Comparison of ENCODE assay signal across 10 cellular contexts in the genomic region with DNA sequence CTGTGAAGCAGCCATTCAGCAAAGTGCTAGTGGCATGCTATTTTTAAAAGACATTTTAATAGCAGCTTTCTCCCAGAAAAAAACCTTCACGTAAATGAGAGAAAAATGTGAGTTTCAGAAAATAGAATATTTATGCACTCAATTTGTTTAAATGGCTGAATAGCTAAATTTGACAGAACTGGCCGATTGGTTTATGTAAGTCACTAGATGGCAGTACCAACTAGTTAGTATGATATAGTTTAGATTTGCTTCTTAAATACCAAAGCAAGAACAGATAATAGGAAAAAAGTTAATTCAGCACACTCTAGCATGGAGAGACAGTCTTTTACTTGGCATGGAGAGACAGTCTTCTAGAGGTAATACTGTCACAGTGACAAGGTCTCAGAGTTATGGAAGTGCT.
A peak's percentile ranks its signal among the peaks of the same experiment; 100 is the strongest.
DNase-seq lines count a peak whose midpoint lies in the region; ATAC-seq and TF ChIP-seq lines count a peak whose summit lies in the region.
"Had no signal": no experiment of that assay in that cellular context is flagged by ENCODE, and none has a peak within 500 bp of the region (broad histone marks: within the 10 kb centered on the region; RNA-seq: fewer than 3 reads in every experiment).

No MANE protein-coding gene starts in this region.

- no peak overlapping the region for H3K27ac Mint-ChIP-seq in activated naive CD4-positive, alpha-beta T cell treated with anti-CD3 and anti-CD28 coated beads, Interleukin-2, amount 50 U/mL, for 72 hours
- H3K27ac Mint-ChIP-seq: activated CD8-positive, alpha-beta T cell treated with anti-CD3 and anti-CD28 coated beads for 36 hours had no signal

- intact Hi-C loops in HCT116 (cut with micrococcal nuclease), result no loop called here

- RAD21 ChIA-PET in HCT116 (lab: Charles Lee; ENCODE audit: low non-redundant PET in 1 of 2, low total read pairs in 2 of 2, uncharacterized antibody in 2 of 2, unreplicated experiment in 2 of 2), result no interaction called here

- no peak overlapping the region for H2AFZ ChIP-seq in HCT116 (ENCODE audit: low read depth, low read length, poor library complexity, severe bottlenecking)
- H2AFZ ChIP-seq in SK-N-SH (ENCODE audit: low read depth), result no peak overlapping the region

- no peaks in the 10 kb centered on the region for H3K36me3 Mint-ChIP-seq in activated naive CD4-positive, alpha-beta T cell treated with anti-CD3 and anti-CD28 coated beads, Interleukin-2, amount 50 U/mL, for 72 hours

- no peak overlapping the region for H3K4me3 ChIP-seq in HCT116 (replicated peaks in 1 of 2; ENCODE audit: low read depth in 1 of 2, low read length in 2 of 2)
- no peak overlapping the region for H3K4me3 ChIP-seq in SK-N-SH (ENCODE audit: low read depth in 2 of 2, low read length in 1 of 2)

- no peak overlapping the region for H3K9ac ChIP-seq in HCT116 (ENCODE audit: low read length)
- no peak overlapping the region for H3K9ac ChIP-seq in SK-N-SH

- H3K79me2 ChIP-seq in HCT116 (ENCODE audit: insufficient read depth, low read length) (no peaks in the 10 kb centered on the region), SK-N-SH (ENCODE audit: insufficient read depth) (no peaks in the 10 kb centered on the region)

- H3K4me1 ChIP-seq in HCT116 (ENCODE audit: control insufficient read depth in 1 of 2, insufficient read depth in 2 of 2, low read length in 2 of 2), result no peaks in the 10 kb centered on the region
- no peaks in the 10 kb centered on the region; a peak in 1 of 4 replicates for H3K4me1 ChIP-seq in SK-N-SH (ENCODE audit: control insufficient read depth in 1 of 2, insufficient read depth in 2 of 2, low read depth in 1 of 2, low read length in 1 of 2)

- H3K4me2 ChIP-seq in HCT116 (ENCODE audit: low read length) (no peak overlapping the region), SK-N-SH (no peak overlapping the region)

- H3K27me3 ChIP-seq in HCT116 (ENCODE audit: insufficient read depth, low read length) (no peaks in the 10 kb centered on the region), SK-N-SH (ENCODE audit: insufficient read depth) (no peaks in the 10 kb centered on the region)

- CTCF ChIA-PET in HCT116 (lab: Charles Lee) (interaction anchor here (1.0 kb wide), 2 partner anchors 8 to 321 kb away, joined by 3 read pairs; no protein-coding TSS in a partner anchor), SK-N-SH (lab: Yijun Ruan, JAX) (interaction anchor here (0.6 to 1.3 kb wide), 4 partner anchors 13 to 316 kb away, joined by 3 to 4 read pairs (median 4); no protein-coding TSS in a partner anchor)

- no TSS peak for BruUV-seq in HCT116 (replicated peaks; lab: Mats Ljungman, UMichigan)

- no peaks in the 10 kb centered on the region for H3F3A ChIP-seq in SK-N-SH (replicated peaks; ENCODE audit: insufficient read depth)

- no peak for TF ChIP-seq EP300 in SK-N-SH (IDR thresholded peaks at IDR 0.05; ENCODE audit: borderline replicate concordance in 1 of 2, low read depth in 1 of 2, low read length in 1 of 2)

- DNase-seq in Ammon's horn (ENCODE audit: low spot score) (peak; percentile 7), HCT116 (ENCODE audit: low read depth, low spot score) (peak; percentile 7), SK-N-SH (no peak), glomerular visceral epithelial cell (ENCODE audit: extremely low spot score) (peak; percentile 6), MV-4-11 (lab: John Stamatoyannopoulos, UW) (no peak)
- no peak for DNase-seq in activated naive CD4-positive, alpha-beta T cell treated with anti-CD3 and anti-CD28 coated beads, Interleukin-2, amount 50 U/mL, for 72 hours (ENCODE audit: low spot score in 2 of 2)
- DNase-seq: activated CD8-positive, alpha-beta T cell treated with anti-CD3 and anti-CD28 coated beads for 36 hours; NCI-H345 had no signal

- ATAC-seq in HCT116 (peak; percentile 38; the same call in 1 of the 2 replicates), HG02884 (IDR thresholded peaks at IDR 0.05; ENCODE audit: unreplicated experiment) (no peak), HG02840 (IDR thresholded peaks at IDR 0.05; ENCODE audit: low FRiP score, unreplicated experiment) (no peak)
- ATAC-seq in activated naive CD4-positive, alpha-beta T cell treated with anti-CD3 and anti-CD28 coated beads, Interleukin-2, amount 50 U/mL, for 72 hours, result no peak
- ATAC-seq: activated CD8-positive, alpha-beta T cell treated with anti-CD3 and anti-CD28 coated beads for 36 hours had no signal

- H4K20me1 ChIP-seq in HCT116 (ENCODE audit: insufficient read depth) (no peaks in the 10 kb centered on the region), SK-N-SH (ENCODE audit: insufficient read depth) (no peaks in the 10 kb centered on the region)

- H3K9me3 Mint-ChIP-seq in activated naive CD4-positive, alpha-beta T cell treated with anti-CD3 and anti-CD28 coated beads, Interleukin-2, amount 50 U/mL, for 72 hours, result peaks cover 0 to 4% of the 10 kb centered on the region in 2 donors

- TF ChIP-seq RAD21 in HCT116 (IDR thresholded peaks at IDR 0.05; ENCODE audit: low read depth) (peak; percentile 51), SK-N-SH (IDR thresholded peaks at IDR 0.05; ENCODE audit: low read length) (peak; percentile 50)

- no peaks in the 10 kb centered on the region for H3K36me3 ChIP-seq in HCT116 (ENCODE audit: control insufficient read depth in 1 of 2, insufficient read depth in 2 of 2, low read length in 2 of 2)
- H3K36me3 ChIP-seq in SK-N-SH (replicated peaks in 1 of 2; ENCODE audit: control insufficient read depth in 1 of 2, insufficient read depth in 2 of 2, low read length in 1 of 2), result no peaks in the 10 kb centered on the region

- H3K9me3 ChIP-seq in HCT116 (ENCODE audit: control insufficient read depth in 1 of 2, insufficient read depth in 1 of 2, low read depth in 1 of 2, low read length in 2 of 2) (no peaks in the 10 kb centered on the region), SK-N-SH (no peaks in the 10 kb centered on the region)

- H3K27ac ChIP-seq in HCT116 (ENCODE audit: low read depth, low read length) (no peak overlapping the region), SK-N-SH (ENCODE audit: low read depth in 2 of 2, low read length in 1 of 2) (no peak overlapping the region)

- TF ChIP-seq POLR2A in HCT116 (IDR thresholded peaks at IDR 0.05; ENCODE audit: borderline replicate concordance, extremely low read depth, insufficient read depth, insufficient read length), result no peak

- POLR2A ChIA-PET in HCT116 (lab: Charles Lee) (no interaction called here), SK-N-SH (lab: Yijun Ruan, JAX) (no interaction called here)

- 23% methylated on average over 2 of the region's 2 CpGs for WGBS in SK-N-SH (ENCODE audit: low lambda C conversion rate)

- H3K9me2 ChIP-seq in HCT116 (ENCODE audit: insufficient read depth) (no peaks in the 10 kb centered on the region), SK-N-SH (no peaks in the 10 kb centered on the region)

- peak; percentile 20 to 48 (median 26); a peak in 3 of 6 replicates for TF ChIP-seq CTCF in HCT116 (IDR thresholded peaks at IDR 0.05 in 2 of 3, conservative IDR thresholded peaks at IDR 0.05 in 1 of 3; ENCODE audit: borderline replicate concordance in 1 of 3, insufficient read depth in 1 of 3, low read depth in 2 of 3, low read length in 2 of 3)
- peak; percentile 57 for TF ChIP-seq CTCF in SK-N-SH (IDR thresholded peaks at IDR 0.05)

TF ChIP-seq in HCT116, 20 proteins besides CTCF, POLR2A, EP300 and RAD21 (continues in another document):
- TF ChIP-seq TCF7L2 (IDR thresholded peaks at IDR 0.05; ENCODE audit: borderline replicate concordance, extremely low read depth, insufficient read depth, insufficient read length) (no peak), CBX3 (IDR thresholded peaks at IDR 0.05; ENCODE audit: low read depth) (no peak), EZH2phosphoT487 (IDR thresholded peaks at IDR 0.05; ENCODE audit: borderline replicate concordance) (no peak), ATF3 (IDR thresholded peaks at IDR 0.05) (no peak), POLR2AphosphoS5 (IDR thresholded peaks at IDR 0.05; ENCODE audit: low read depth, low read length) (no peak)

TF ChIP-seq in SK-N-SH, 30 proteins besides CTCF, POLR2A, EP300 and RAD21 (continues in another document):
- no peak for TF ChIP-seq SMC3 (IDR thresholded peaks at IDR 0.05; ENCODE audit: low read depth, low read length)
- TF ChIP-seq MXI1 (IDR thresholded peaks at IDR 0.05; ENCODE audit: low read depth, low read length), result no peak
- TF ChIP-seq PBX3 (IDR thresholded peaks at IDR 0.05), result no peak
- no peak for TF ChIP-seq GABPA (IDR thresholded peaks at IDR 0.05; ENCODE audit: low read depth)
- TF ChIP-seq, protein P1, sequence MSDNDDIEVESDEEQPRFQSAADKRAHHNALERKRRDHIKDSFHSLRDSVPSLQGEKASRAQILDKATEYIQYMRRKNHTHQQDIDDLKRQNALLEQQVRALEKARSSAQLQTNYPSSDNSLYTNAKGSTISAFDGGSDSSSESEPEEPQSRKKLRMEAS (IDR thresholded peaks at IDR 0.05; ENCODE audit: low read depth), result no peak

Comparison
In these comparisons a context has a peak if more than half of its experiments do, and no peak if none do; other contexts are left out.
1. DNase-seq: peak in Ammon's horn (single experiment), HCT116 (single experiment) and glomerular visceral epithelial cell (single experiment); none in SK-N-SH (single experiment), MV-4-11 (single experiment) and activated naive CD4-positive, alpha-beta T cell treated with anti-CD3 and anti-CD28 coated beads, Interleukin-2, amount 50 U/mL, for 72 hours (0 of 2).